ENCODE assay signal across 16 cellular contexts in the genomic region with DNA sequence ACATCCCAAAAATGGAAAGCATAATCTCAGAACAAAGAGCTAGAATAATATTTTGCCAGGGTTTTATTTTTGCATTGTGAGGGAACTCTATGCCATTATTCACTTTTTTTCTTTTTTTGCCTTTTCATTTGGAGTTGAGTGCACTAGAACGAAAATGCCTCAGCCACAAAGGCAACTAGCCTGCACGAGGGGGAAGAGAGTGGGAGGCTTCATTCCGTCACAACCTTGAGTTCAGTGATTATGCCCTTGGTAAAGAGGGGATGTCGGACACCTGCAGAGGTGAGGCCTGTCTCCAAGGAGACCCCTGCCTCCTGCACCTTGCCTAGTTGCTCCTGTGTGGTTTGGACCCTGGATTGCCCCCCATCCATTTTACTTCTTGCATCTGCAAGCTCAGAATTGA.
DNase-seq lines count a peak whose midpoint lies in the region; ATAC-seq and TF ChIP-seq lines count a peak whose summit lies in the region.
"Had no signal": no experiment of that assay in that cellular context is flagged by ENCODE, and none has a peak within 500 bp of the region (broad histone marks: within the 10 kb centered on the region; RNA-seq: fewer than 3 reads in every experiment).

No MANE protein-coding gene starts in this region.

- TF ChIP-seq CTCF in VCaP (conservative IDR thresholded peaks at IDR 0.05) = no peak

- ATAC-seq in stimulated activated naive CD8-positive, alpha-beta T cell treated with anti-CD3 and anti-CD28 coated beads, Interleukin-15, Interleukin-2, amounts not matched to agents 100 U/mL and 50 U/mL, for 24 hours = no peak
- ATAC-seq: A549; CD8-positive, alpha-beta T cell had no signal

- H3K27ac ChIP-seq in VCaP = peak overlapping the region; percentile 61
- peak overlapping the region; percentile 85 for H3K27ac ChIP-seq in caudate nucleus (ENCODE audit: low read depth, low read length)
- H3K27ac ChIP-seq: 22Rv1; A549; BLaER1 treated with 17β-estradiol and CSF1 and Interleukin-3, amounts not matched to agents 10 nM and 100 nM; C4-2B had no signal

- DNase-seq in caudate nucleus (lab: John Stamatoyannopoulos, UW) (peak in 11 of 61 donors; percentile 5 to 44 (median 20)), putamen (ENCODE audit: low spot score) (peak; percentile 40), glomerular visceral epithelial cell (ENCODE audit: extremely low spot score) (no peak)
- no peak for DNase-seq in stimulated activated naive CD8-positive, alpha-beta T cell treated with anti-CD3 and anti-CD28 coated beads, Interleukin-15, Interleukin-2, amounts not matched to agents 100 U/mL and 50 U/mL, for 24 hours
- DNase-seq: AML-193; Caco-2; Calu3; CD4-positive, alpha-beta T cell; CD8-positive, alpha-beta T cell; DMS79 treated with DMSO at 0.1 percent for 48 hours; GF-D8 had no signal
